In genomic region chr5:90933298-90933697, GRCh38 we compare ENCODE assay signal across 19 cellular contexts.
DNase-seq lines count a peak whose midpoint lies in the region; ATAC-seq and TF ChIP-seq lines count a peak whose summit lies in the region.
"Had no signal": no experiment of that assay in that cellular context is flagged by ENCODE, and none has a peak within 500 bp of the region (broad histone marks: within the 10 kb centered on the region; RNA-seq: fewer than 3 reads in every experiment).

No MANE protein-coding gene starts in this region.

- POLR2A ChIA-PET in activated CD8-positive, alpha-beta T cell treated with anti-CD3 and anti-CD28 coated beads, Interleukin-2, amount 10 ng/mL, durations not matched to agents 7 days and 5 days (lab: Charles Lee) = no interaction called here
- POLR2A ChIA-PET in activated CD8-positive, alpha-beta T cell treated with anti-CD3 and anti-CD28 coated beads for 36 hours (lab: Charles Lee) = no interaction called here

- CTCF ChIA-PET in activated CD8-positive, alpha-beta T cell treated with anti-CD3 and anti-CD28 coated beads, Interleukin-2, amount 10 ng/mL, durations not matched to agents 7 days and 5 days (lab: Charles Lee) = interaction anchor here (1.0 to 3.4 kb wide), 9 partner anchors 9 to 486 kb away, joined by 3 to 65 read pairs (median 9); partner anchors contain the start of gene ARRDC3
- CTCF ChIA-PET in activated CD8-positive, alpha-beta T cell treated with anti-CD3 and anti-CD28 coated beads for 36 hours (lab: Charles Lee) = interaction anchor here (0.7 to 7.2 kb wide), 9 partner anchors 10 to 489 kb away, joined by 3 to 70 read pairs (median 13); partner anchors contain the start of gene ARRDC3

- intact Hi-C loops in activated CD8-positive, alpha-beta T cell treated with anti-CD3 and anti-CD28 coated beads for 36 hours (cut with micrococcal nuclease) = loop anchor here (5.0 to 10.0 kb wide), 4 partner anchors 129 to 482 kb away; partner anchors contain the start of gene ARRDC3
- intact Hi-C loops in prostate gland (cut with DNase I) = loop anchor here (2.0 to 5.0 kb wide), 3 partner anchors 61 to 450 kb away; partner anchors contain the start of gene ARRDC3

- TF ChIP-seq CTCF in activated CD8-positive, alpha-beta T cell treated with anti-CD3 and anti-CD28 coated beads for 36 hours (IDR thresholded peaks at IDR 0.05) = no peak
- TF ChIP-seq CTCF in mesothelial cell of epicardium (IDR thresholded peaks at IDR 0.05; ENCODE audit: unreplicated experiment) (no peak), type B pancreatic cell (conservative IDR thresholded peaks at IDR 0.05) (no peak), prostate gland (IDR thresholded peaks at IDR 0.05) (no peak)

- no peak overlapping the region for H3K27ac ChIP-seq in prostate gland
- H3K27ac ChIP-seq: 22Rv1, KMS-11 had no signal

- no peaks in the 10 kb centered on the region for H3K27me3 ChIP-seq in prostate gland (replicated peaks; ENCODE audit: insufficient read depth)

- H3K4me1 Mint-ChIP-seq in activated CD8-positive, alpha-beta T cell treated with anti-CD3 and anti-CD28 coated beads, Interleukin-2, amount 10 ng/mL, durations not matched to agents 7 days and 5 days (ENCODE audit: low read depth) = peaks cover 5% of the 10 kb centered on the region
- H3K4me1 Mint-ChIP-seq in activated CD8-positive, alpha-beta T cell treated with anti-CD3 and anti-CD28 coated beads for 36 hours (ENCODE audit: low read depth) = peaks cover 2% of the 10 kb centered on the region
- H3K4me1 Mint-ChIP-seq in mesothelial cell of epicardium (peaks cover 32% of the 10 kb centered on the region), type B pancreatic cell (ENCODE audit: unreplicated experiment) (peaks cover 26% of the 10 kb centered on the region)

- TF ChIP-seq POLR2A in prostate gland (IDR thresholded peaks at IDR 0.05) = no peak

- H3K9me3 ChIP-seq in prostate gland = no peaks in the 10 kb centered on the region

- H3K4me3 ChIP-seq in prostate gland = no peak overlapping the region

- H3K27me3 Mint-ChIP-seq in activated CD8-positive, alpha-beta T cell treated with anti-CD3 and anti-CD28 coated beads, Interleukin-2, amount 10 ng/mL, durations not matched to agents 7 days and 5 days (ENCODE audit: low read depth) = peaks cover 4% of the 10 kb centered on the region
- peaks cover 2% of the 10 kb centered on the region for H3K27me3 Mint-ChIP-seq in activated CD8-positive, alpha-beta T cell treated with anti-CD3 and anti-CD28 coated beads for 36 hours
- no peaks in the 10 kb centered on the region for H3K27me3 Mint-ChIP-seq in mesothelial cell of epicardium (ENCODE audit: low read depth)
- H3K27me3 Mint-ChIP-seq in type B pancreatic cell = no peaks in the 10 kb centered on the region

- H3K4me3 Mint-ChIP-seq in activated CD8-positive, alpha-beta T cell treated with anti-CD3 and anti-CD28 coated beads, Interleukin-2, amount 10 ng/mL, durations not matched to agents 7 days and 5 days = no peak overlapping the region
- H3K4me3 Mint-ChIP-seq in activated CD8-positive, alpha-beta T cell treated with anti-CD3 and anti-CD28 coated beads for 36 hours = no peak overlapping the region
- H3K4me3 Mint-ChIP-seq in mesothelial cell of epicardium (no peak overlapping the region), type B pancreatic cell (peak overlapping the region; percentile 3)
- H3K4me3 Mint-ChIP-seq: CD4-positive, alpha-beta memory T cell had no signal

- no peaks in the 10 kb centered on the region for H3K36me3 ChIP-seq in prostate gland

- ATAC-seq in activated CD8-positive, alpha-beta T cell treated with anti-CD3 and anti-CD28 coated beads, Interleukin-2, amount 10 ng/mL, durations not matched to agents 7 days and 5 days = no peak
- ATAC-seq in activated CD8-positive, alpha-beta T cell treated with anti-CD3 and anti-CD28 coated beads for 36 hours = no peak
- ATAC-seq in GM21515 (IDR thresholded peaks at IDR 0.05; ENCODE audit: unreplicated experiment) (no peak), GM21825 (IDR thresholded peaks at IDR 0.05; ENCODE audit: unreplicated experiment) (no peak)
- ATAC-seq: PC-3 had no signal

- no peaks in the 10 kb centered on the region for H3K9me3 Mint-ChIP-seq in activated CD8-positive, alpha-beta T cell treated with anti-CD3 and anti-CD28 coated beads, Interleukin-2, amount 10 ng/mL, durations not matched to agents 7 days and 5 days (ENCODE audit: insufficient read depth)
- no peaks in the 10 kb centered on the region for H3K9me3 Mint-ChIP-seq in activated CD8-positive, alpha-beta T cell treated with anti-CD3 and anti-CD28 coated beads for 36 hours
- no peaks in the 10 kb centered on the region for H3K9me3 Mint-ChIP-seq in mesothelial cell of epicardium
- H3K9me3 Mint-ChIP-seq in type B pancreatic cell = peaks cover 10% of the 10 kb centered on the region
- H3K9me3 Mint-ChIP-seq: CD4-positive, alpha-beta memory T cell had no signal

- peak overlapping the region; percentile 32 for H3K27ac Mint-ChIP-seq in activated CD8-positive, alpha-beta T cell treated with anti-CD3 and anti-CD28 coated beads, Interleukin-2, amount 10 ng/mL, durations not matched to agents 7 days and 5 days
- H3K27ac Mint-ChIP-seq in activated CD8-positive, alpha-beta T cell treated with anti-CD3 and anti-CD28 coated beads for 36 hours = no peak overlapping the region
- H3K27ac Mint-ChIP-seq in mesothelial cell of epicardium (peak overlapping the region; percentile 60), type B pancreatic cell (no peak overlapping the region)
- H3K27ac Mint-ChIP-seq: CD4-positive, alpha-beta memory T cell had no signal

- no peaks in the 10 kb centered on the region for H3K36me3 Mint-ChIP-seq in activated CD8-positive, alpha-beta T cell treated with anti-CD3 and anti-CD28 coated beads, Interleukin-2, amount 10 ng/mL, durations not matched to agents 7 days and 5 days (ENCODE audit: low read depth)
- H3K36me3 Mint-ChIP-seq in activated CD8-positive, alpha-beta T cell treated with anti-CD3 and anti-CD28 coated beads for 36 hours (ENCODE audit: low read depth) = no peaks in the 10 kb centered on the region
- peaks cover 2% of the 10 kb centered on the region for H3K36me3 Mint-ChIP-seq in mesothelial cell of epicardium
- peaks cover 10% of the 10 kb centered on the region for H3K36me3 Mint-ChIP-seq in type B pancreatic cell
- H3K36me3 Mint-ChIP-seq: CD4-positive, alpha-beta memory T cell had no signal

- no peak for DNase-seq in activated CD8-positive, alpha-beta T cell treated with anti-CD3 and anti-CD28 coated beads, Interleukin-2, amount 10 ng/mL, durations not matched to agents 7 days and 5 days
- no peak for DNase-seq in activated CD8-positive, alpha-beta T cell treated with anti-CD3 and anti-CD28 coated beads for 36 hours
- DNase-seq in amniotic epithelial cell (ENCODE audit: low read depth) (peak; percentile 28), mesothelial cell of epicardium (ENCODE audit: low spot score in 2 of 2, unreplicated experiment in 2 of 2) (no peak), type B pancreatic cell (ENCODE audit: extremely low spot score, unreplicated experiment) (no peak), prostate gland (ENCODE audit: low spot score) (no peak)
- DNase-seq: CD4-positive, alpha-beta memory T cell; DMS79; NCI-H1048; NCI-H1436 treated with DMSO at 0.1 percent for 48 hours; NCI-H2029 treated with DMSO at 0.1 percent for 48 hours; NCI-H2171 treated with DMSO at 0.1 percent for 48 hours; NCI-H510A treated with DMSO at 0.1 percent for 48 hours; NCI-H82; PC-3 had no signal

- no peaks in the 10 kb centered on the region for H3K4me1 ChIP-seq in prostate gland (replicated peaks)

Comparison
In these comparisons a context has a peak if more than half of its experiments do, and no peak if none do; other contexts are left out.
1. H3K27ac Mint-ChIP-seq: peak in activated CD8-positive, alpha-beta T cell treated with anti-CD3 and anti-CD28 coated beads, Interleukin-2, amount 10 ng/mL, durations not matched to agents 7 days and 5 days (single experiment) and mesothelial cell of epicardium (single experiment); none in activated CD8-positive, alpha-beta T cell treated with anti-CD3 and anti-CD28 coated beads for 36 hours (single experiment) and type B pancreatic cell (single experiment).